ENCODE assay signal across 1 cellular context in the genomic region with DNA sequence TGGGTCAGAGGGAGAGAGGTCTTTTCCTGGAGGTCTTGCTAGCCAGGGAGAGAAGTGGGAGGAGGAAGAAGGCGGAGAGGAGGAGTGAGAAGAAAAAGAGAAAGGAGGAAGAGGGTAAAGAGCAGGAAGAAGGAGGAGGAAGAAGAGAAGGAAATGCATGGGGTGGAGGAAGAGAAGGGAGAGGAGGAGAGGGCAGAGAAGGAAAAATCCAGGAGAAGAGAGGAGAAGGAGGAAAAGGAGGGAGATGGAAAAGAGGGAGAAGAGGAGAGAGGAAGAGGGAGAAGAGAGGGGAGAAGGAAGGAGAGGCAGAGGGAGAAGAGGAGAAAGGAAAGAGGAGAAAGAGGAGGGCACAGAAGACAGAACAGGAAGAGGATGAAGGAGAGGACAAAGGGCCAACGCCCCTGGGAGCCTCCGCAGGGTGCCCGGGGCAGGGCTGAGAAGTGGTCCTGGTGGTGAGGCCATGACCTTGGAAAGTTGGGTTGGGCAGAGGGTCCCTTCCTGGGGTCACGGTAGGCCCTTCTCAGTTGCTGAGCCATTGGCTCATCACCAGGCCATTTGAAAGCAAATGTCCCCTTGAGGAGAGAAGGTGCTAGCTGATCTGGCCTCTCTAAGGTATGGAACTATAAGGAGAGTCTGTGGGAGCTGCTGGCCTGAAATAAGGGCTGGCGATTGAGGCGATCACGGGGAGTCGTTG.
TF ChIP-seq lines count a peak whose summit lies in the region.

No MANE protein-coding gene starts in this region.

TF ChIP-seq in HEK293T, 16 proteins besides CTCF, POLR2A, EP300 and RAD21:
- TF ChIP-seq ELF4 (IDR thresholded peaks at IDR 0.05) (no peak), ZNF384 (IDR thresholded peaks at IDR 0.05) (no peak), BHLHE40 (IDR thresholded peaks at IDR 0.05; ENCODE audit: borderline replicate concordance) (no peak), HDGF (IDR thresholded peaks at IDR 0.05; ENCODE audit: borderline replicate concordance) (no peak), CTBP1 (IDR thresholded peaks at IDR 0.05; ENCODE audit: borderline replicate concordance) (no peak), LEF1 (IDR thresholded peaks at IDR 0.05; ENCODE audit: borderline replicate concordance) (no peak), FOXM1 (IDR thresholded peaks at IDR 0.05; ENCODE audit: borderline replicate concordance) (no peak), SUZ12 (IDR thresholded peaks at IDR 0.05) (no peak), L3MBTL2 (conservative IDR thresholded peaks at IDR 0.05) (no peak), NFRKB (IDR thresholded peaks at IDR 0.05) (no peak), TARDBP (IDR thresholded peaks at IDR 0.05) (no peak), ARNT (IDR thresholded peaks at IDR 0.05) (no peak), FOXK2 (IDR thresholded peaks at IDR 0.05) (no peak), FOXA1 (IDR thresholded peaks at IDR 0.05) (no peak), SP1 (IDR thresholded peaks at IDR 0.05) (no peak)
- TF ChIP-seq, protein P1, sequence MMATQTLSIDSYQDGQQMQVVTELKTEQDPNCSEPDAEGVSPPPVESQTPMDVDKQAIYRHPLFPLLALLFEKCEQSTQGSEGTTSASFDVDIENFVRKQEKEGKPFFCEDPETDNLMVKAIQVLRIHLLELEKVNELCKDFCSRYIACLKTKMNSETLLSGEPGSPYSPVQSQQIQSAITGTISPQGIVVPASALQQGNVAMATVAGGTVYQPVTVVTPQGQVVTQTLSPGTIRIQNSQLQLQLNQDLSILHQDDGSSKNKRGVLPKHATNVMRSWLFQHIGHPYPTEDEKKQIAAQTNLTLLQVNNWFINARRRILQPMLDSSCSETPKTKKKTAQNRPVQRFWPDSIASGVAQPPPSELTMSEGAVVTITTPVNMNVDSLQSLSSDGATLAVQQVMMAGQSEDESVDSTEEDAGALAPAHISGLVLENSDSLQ (IDR thresholded peaks at IDR 0.05), result no peak
TF ChIP-seq in HEK293T: peak in this region for 0.
